17 cellular contexts compared by ENCODE assay signal in genomic region chr14:99248761-99249171, GRCh38. TPM values are rescaled to one million over a fixed set of nuclear protein-coding genes. Genes with fewer than 3 reads are reported as not detected.
A peak's percentile ranks its signal among the peaks of the same experiment; 100 is the strongest.
DNase-seq lines count a peak whose midpoint lies in the region; ATAC-seq and TF ChIP-seq lines count a peak whose summit lies in the region.
"Had no signal": no experiment of that assay in that cellular context is flagged by ENCODE, and none has a peak within 500 bp of the region (broad histone marks: within the 10 kb centered on the region; RNA-seq: fewer than 3 reads in every experiment).

No MANE protein-coding gene starts in this region.

- H4K20me1 ChIP-seq in BLaER1, result peaks cover 100% of the 10 kb centered on the region
- H4K20me1 ChIP-seq in HCT116 (ENCODE audit: insufficient read depth), result no peaks in the 10 kb centered on the region

- no peaks in the 10 kb centered on the region for H3K9me3 ChIP-seq in BLaER1
- no peaks in the 10 kb centered on the region for H3K9me3 ChIP-seq in HCT116 (ENCODE audit: control insufficient read depth in 1 of 2, insufficient read depth in 1 of 2, low read depth in 1 of 2, low read length in 2 of 2)
- no peaks in the 10 kb centered on the region for H3K9me3 ChIP-seq in naive thymus-derived CD4-positive, alpha-beta T cell (ENCODE audit: control insufficient read depth in 2 of 3, low read length in 3 of 3)
- no peaks in the 10 kb centered on the region for H3K9me3 ChIP-seq in gastrocnemius medialis
- H3K9me3 ChIP-seq: ovary had no signal

- H3K9me3 Mint-ChIP-seq in activated T-helper 17 cell treated with anti-CD3 and anti-CD28 coated beads, Interleukin-2, amount 50 U/mL, for 72 hours, result no peaks in the 10 kb centered on the region
- peaks cover 0 to 12% (median 0%) of the 10 kb centered on the region in 11 donors for H3K9me3 Mint-ChIP-seq in naive thymus-derived CD4-positive, alpha-beta T cell

- H3K4me2 ChIP-seq in BLaER1, result peak overlapping the region; percentile 75
- peak overlapping the region; percentile 61 for H3K4me2 ChIP-seq in HCT116 (ENCODE audit: low read length)

- no peak for DNase-seq in HCT116 (ENCODE audit: low read depth, low spot score)
- no peak for DNase-seq in naive thymus-derived CD4-positive, alpha-beta T cell
- no peak for DNase-seq in gastrocnemius medialis
- no peak for DNase-seq in GM10248 (ENCODE audit: extremely low spot score)
- no peak for DNase-seq in NCI-H2227 (lab: John Stamatoyannopoulos, UW; ENCODE audit: unreplicated experiment)
- DNase-seq: left colon; NCI-H2029; NCI-H510A; ovary; SHP77; stimulated activated CD4-positive, alpha-beta T cell treated with anti-CD3 and anti-CD28 coated beads, Interleukin-2, amount 100 ng/mL, for 24 hours had no signal

- peaks cover 40% of the 10 kb centered on the region for H3K27me3 ChIP-seq in BLaER1
- H3K27me3 ChIP-seq in HCT116 (ENCODE audit: insufficient read depth, low read length), result no peaks in the 10 kb centered on the region; the same call in 1 of the 2 replicates
- no peaks in the 10 kb centered on the region for H3K27me3 ChIP-seq in naive thymus-derived CD4-positive, alpha-beta T cell (ENCODE audit: control insufficient read depth in 2 of 2, insufficient read depth in 2 of 2, low read length in 2 of 2)
- peaks cover 35 to 60% (median 49%) of the 10 kb centered on the region in 3 donors for H3K27me3 ChIP-seq in gastrocnemius medialis
- H3K27me3 ChIP-seq: ovary had no signal

- RAD21 ChIA-PET in HCT116 (lab: Charles Lee; ENCODE audit: low non-redundant PET in 1 of 2, low total read pairs in 2 of 2, uncharacterized antibody in 2 of 2, unreplicated experiment in 2 of 2), result no interaction called here

- H3K4me1 Mint-ChIP-seq in activated T-helper 17 cell treated with anti-CD3 and anti-CD28 coated beads, Interleukin-2, amount 50 U/mL, for 72 hours, result peaks cover 52% of the 10 kb centered on the region
- H3K4me1 Mint-ChIP-seq in naive thymus-derived CD4-positive, alpha-beta T cell, result peaks cover 52 to 90% (median 85%) of the 10 kb centered on the region in 7 donors

- in situ Hi-C loops in gastrocnemius medialis (cut with MboI; ENCODE audit: low sequenced_read_pairs in 4 of 4), result no loop called here

- TF ChIP-seq RAD21 in HCT116 (IDR thresholded peaks at IDR 0.05; ENCODE audit: low read depth), result no peak

- ATAC-seq in HCT116 (peak; percentile 13), gastrocnemius medialis (no peak), GM18498 (IDR thresholded peaks at IDR 0.05; ENCODE audit: unreplicated experiment) (no peak)
- peak; percentile 37 for ATAC-seq in activated T-helper 17 cell treated with anti-CD3 and anti-CD28 coated beads, Interleukin-2, amount 50 U/mL, for 72 hours (replicated peaks)
- no peak for ATAC-seq in naive thymus-derived CD4-positive, alpha-beta T cell
- ATAC-seq: GM12878, left colon had no signal

- intact Hi-C loops in HCT116 (cut with micrococcal nuclease) (no loop called here), gastrocnemius medialis (cut with DNase I; ENCODE audit: low total_unique reads) (no loop called here)
- intact Hi-C loops in naive thymus-derived CD4-positive, alpha-beta T cell (cut with micrococcal nuclease), result no loop called here

- H3K4me3 Mint-ChIP-seq in activated T-helper 17 cell treated with anti-CD3 and anti-CD28 coated beads, Interleukin-2, amount 50 U/mL, for 72 hours, result peak overlapping the region; percentile 96
- peak overlapping the region; percentile 87 to 93 (median 90) for H3K4me3 Mint-ChIP-seq in naive thymus-derived CD4-positive, alpha-beta T cell

- H3K9ac ChIP-seq in BLaER1 (no peak overlapping the region), HCT116 (ENCODE audit: low read length) (no peak overlapping the region)

- TF ChIP-seq POLR2A in HCT116 (IDR thresholded peaks at IDR 0.05; ENCODE audit: borderline replicate concordance, extremely low read depth, insufficient read depth, insufficient read length), result no peak
- no peak for TF ChIP-seq POLR2A in gastrocnemius medialis (IDR thresholded peaks at IDR 0.05)

- H3K27ac Mint-ChIP-seq in activated T-helper 17 cell treated with anti-CD3 and anti-CD28 coated beads, Interleukin-2, amount 50 U/mL, for 72 hours, result peak overlapping the region; percentile 84
- H3K27ac Mint-ChIP-seq in naive thymus-derived CD4-positive, alpha-beta T cell, result peak overlapping the region; percentile 91 to 100 (median 100)

- H3K4me1 ChIP-seq in BLaER1 (peaks cover 70% of the 10 kb centered on the region), HCT116 (ENCODE audit: control insufficient read depth in 1 of 2, insufficient read depth in 2 of 2, low read length in 2 of 2) (peaks cover 24 to 30% of the 10 kb centered on the region in 2 experiments), gastrocnemius medialis (no peaks in the 10 kb centered on the region)
- peaks cover 79 to 85% of the 10 kb centered on the region in 2 donors for H3K4me1 ChIP-seq in naive thymus-derived CD4-positive, alpha-beta T cell (ENCODE audit: control insufficient read depth in 2 of 2, insufficient read depth in 2 of 2, low read length in 2 of 2)

- peaks cover 92% of the 10 kb centered on the region for H3K36me3 Mint-ChIP-seq in activated T-helper 17 cell treated with anti-CD3 and anti-CD28 coated beads, Interleukin-2, amount 50 U/mL, for 72 hours (ENCODE audit: low read depth)
- H3K36me3 Mint-ChIP-seq in naive thymus-derived CD4-positive, alpha-beta T cell, result peaks cover 11 to 65% (median 53%) of the 10 kb centered on the region in 5 donors

- CTCF ChIA-PET in HCT116 (lab: Charles Lee) (no interaction called here), GM10248 (lab: Yijun Ruan, JAX) (no interaction called here)
- CTCF ChIA-PET in naive thymus-derived CD4-positive, alpha-beta T cell (lab: Charles Lee), result interaction anchor here (0.6 to 1.4 kb wide), 5 partner anchors 13 to 53 kb away, joined by 3 read pairs; no protein-coding TSS in a partner anchor

- no peaks in the 10 kb centered on the region for H3K9me2 ChIP-seq in HCT116 (ENCODE audit: insufficient read depth)

- no TSS peak for BruUV-seq in HCT116 (replicated peaks; lab: Mats Ljungman, UMichigan)

- H3K79me2 ChIP-seq in HCT116 (ENCODE audit: insufficient read depth, low read length), result no peaks in the 10 kb centered on the region

- H3K4me3 ChIP-seq in BLaER1 (no peak overlapping the region), HCT116 (replicated peaks in 1 of 2; ENCODE audit: low read depth in 1 of 2, low read length in 2 of 2) (no peak overlapping the region), gastrocnemius medialis (no peak overlapping the region)
- peak overlapping the region; percentile 61 for H3K4me3 ChIP-seq in naive thymus-derived CD4-positive, alpha-beta T cell (ENCODE audit: low read length)
- H3K4me3 ChIP-seq: GM12878, ovary had no signal

- no peaks in the 10 kb centered on the region for H3K27me3 Mint-ChIP-seq in activated T-helper 17 cell treated with anti-CD3 and anti-CD28 coated beads, Interleukin-2, amount 50 U/mL, for 72 hours
- H3K27me3 Mint-ChIP-seq in naive thymus-derived CD4-positive, alpha-beta T cell, result peaks cover 0 to 4% (median 0%) of the 10 kb centered on the region in 5 donors

- POLR2A ChIA-PET in HCT116 (lab: Charles Lee) (no interaction called here), GM10248 (lab: Yijun Ruan, JAX) (no interaction called here)
- POLR2A ChIA-PET in naive thymus-derived CD4-positive, alpha-beta T cell (lab: Charles Lee), result interaction anchor here (0.8 to 54.4 kb wide), 7 partner anchors 9 to 1593 kb away, joined by 3 to 2458 read pairs (median 5); partner anchors contain the start of gene BCL11B

- H3K27ac ChIP-seq in BLaER1 (no peak overlapping the region), HCT116 (ENCODE audit: low read depth, low read length) (no peak overlapping the region), gastrocnemius medialis (no peak overlapping the region)
- peak overlapping the region; percentile 98 for H3K27ac ChIP-seq in naive thymus-derived CD4-positive, alpha-beta T cell (ENCODE audit: low read depth, low read length)
- H3K27ac ChIP-seq: HL-60, ovary had no signal

- H3K36me3 ChIP-seq in BLaER1 (peaks cover 20% of the 10 kb centered on the region), HCT116 (ENCODE audit: control insufficient read depth in 1 of 2, insufficient read depth in 2 of 2, low read length in 2 of 2) (no peaks in the 10 kb centered on the region), gastrocnemius medialis (no peaks in the 10 kb centered on the region)
- H3K36me3 ChIP-seq in naive thymus-derived CD4-positive, alpha-beta T cell (ENCODE audit: control insufficient read depth in 2 of 3, insufficient read depth in 3 of 3, low read length in 3 of 3), result peaks cover 0 to 43% (median 12%) of the 10 kb centered on the region in 3 experiments
- H3K36me3 ChIP-seq: ovary had no signal

- no peak for TF ChIP-seq CTCF in HCT116 (IDR thresholded peaks at IDR 0.05 in 2 of 3, conservative IDR thresholded peaks at IDR 0.05 in 1 of 3; ENCODE audit: borderline replicate concordance in 1 of 3, insufficient read depth in 1 of 3, low read depth in 2 of 3, low read length in 2 of 3)
- no peak for TF ChIP-seq CTCF in gastrocnemius medialis (IDR thresholded peaks at IDR 0.05 in 4 of 5, conservative IDR thresholded peaks at IDR 0.05 in 1 of 5)
- no peak for TF ChIP-seq CTCF in GM10248 (IDR thresholded peaks at IDR 0.05; ENCODE audit: control extremely low read depth, extremely low read depth, low read depth, missing control alignments)

- H2AFZ ChIP-seq in HCT116 (ENCODE audit: low read depth, low read length, poor library complexity, severe bottlenecking), result no peak overlapping the region

TF ChIP-seq in HCT116, 20 proteins besides CTCF, POLR2A, EP300 and RAD21 (continues in another document):
- TF ChIP-seq SP1 (IDR thresholded peaks at IDR 0.05; ENCODE audit: low read depth) (no peak), EZH2 (IDR thresholded peaks at IDR 0.05) (no peak), EZH2phosphoT487 (IDR thresholded peaks at IDR 0.05; ENCODE audit: borderline replicate concordance) (no peak), ZFX (IDR thresholded peaks at IDR 0.05) (no peak), EGR1 (IDR thresholded peaks at IDR 0.05; ENCODE audit: low read depth) (no peak), MAX (IDR thresholded peaks at IDR 0.05) (no peak), JUND (IDR thresholded peaks at IDR 0.05) (no peak), SRF (IDR thresholded peaks at IDR 0.05; ENCODE audit: low read depth) (no peak)

RNA-seq across cellular contexts. Expression of gene BCL11B, which starts 23.2 kb away (rescaled TPM):
- total RNA-seq in HCT116 (2021; ENCODE audit: unreplicated experiment) (1.1 TPM), gastrocnemius medialis (under 1 TPM in 3 of 4 donors, not detected in 1; 0.05 to 0.62 (median 0.18) TPM)
- polyA plus RNA-seq in HCT116 (2012), result 0.11 and 0.23 TPM in 2 replicates
- 10 to 100 TPM; 51.4 to 52.9 TPM for total RNA-seq in activated T-helper 17 cell treated with anti-CD3 and anti-CD28 coated beads, Interleukin-2, amount 50 U/mL, for 72 hours
- 100 to 1,000 TPM in 4 of 5 experiments, 10 to 100 TPM in 1; 96.3 to 269 (median 223) TPM for total RNA-seq in naive thymus-derived CD4-positive, alpha-beta T cell
- polyA plus RNA-seq in naive thymus-derived CD4-positive, alpha-beta T cell, result 10 to 100 TPM; 10.9 to 11.6 TPM
- total RNA-seq: fibroblast of villous mesenchyme had no signal

Comparison
In these comparisons a context has a peak if more than half of its experiments do, and no peak if none do; other contexts are left out.
1. ATAC-seq: peak in HCT116 (single experiment) and activated T-helper 17 cell treated with anti-CD3 and anti-CD28 coated beads, Interleukin-2, amount 50 U/mL, for 72 hours (single experiment); none in naive thymus-derived CD4-positive, alpha-beta T cell (single experiment), gastrocnemius medialis (0 of 2) and GM18498 (single experiment).
2. RNA of gene BCL11B, which starts 23.2 kb away (total RNA-seq): 96.3 to 269 TPM in naive thymus-derived CD4-positive, alpha-beta T cell and 51.4 to 52.9 TPM in activated T-helper 17 cell treated with anti-CD3 and anti-CD28 coated beads, Interleukin-2, amount 50 U/mL, for 72 hours; 1.1 TPM in HCT116 (single experiment) and 0.05 to 0.62 TPM in gastrocnemius medialis; every median in the first group is over 10 times any median in the second.